ENCODE assay signal across 18 cellular contexts in the genomic region with DNA sequence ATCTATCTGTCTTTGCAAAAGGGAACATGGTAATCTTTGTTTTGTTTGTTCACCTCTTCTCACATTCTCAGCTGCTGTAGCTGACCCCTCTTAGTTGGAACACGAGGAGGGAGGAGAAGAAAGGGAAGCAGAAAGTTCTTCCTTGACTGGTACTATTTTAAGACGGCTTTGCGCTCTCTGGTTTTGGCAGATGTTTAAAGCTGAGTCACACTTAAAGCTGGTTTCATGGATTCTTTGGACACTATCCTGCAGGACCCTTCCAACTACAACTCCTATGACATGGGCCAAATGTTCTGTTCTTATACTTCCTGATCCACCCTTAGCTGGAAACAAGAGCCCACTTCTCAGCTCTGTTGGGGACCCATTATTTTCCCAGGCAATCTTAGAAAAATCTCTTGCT. TPM values are rescaled to one million over a fixed set of nuclear protein-coding genes. Genes with fewer than 3 reads are reported as not detected.
A peak's percentile ranks its signal among the peaks of the same experiment; 100 is the strongest.
DNase-seq lines count a peak whose midpoint lies in the region; ATAC-seq lines count a peak whose summit lies in the region.
"Had no signal": no experiment of that assay in that cellular context is flagged by ENCODE, and none has a peak within 500 bp of the region (broad histone marks: within the 10 kb centered on the region; RNA-seq: fewer than 3 reads in every experiment).

No MANE protein-coding gene starts in this region.

- H3K36me3 ChIP-seq in SJSA1 = no peaks in the 10 kb centered on the region
- H3K36me3 ChIP-seq: BE2C, spleen had no signal

- H3K27ac ChIP-seq in SJSA1 = peak overlapping the region; percentile 47
- H3K27ac ChIP-seq: foreskin keratinocyte, spleen had no signal

- H3K27me3 ChIP-seq in SJSA1 (replicated peaks) = no peaks in the 10 kb centered on the region
- H3K27me3 ChIP-seq: BE2C had no signal

- H3K4me3 ChIP-seq in SJSA1 = no peak overlapping the region
- no peak overlapping the region for H3K4me3 ChIP-seq in skeletal muscle cell (ENCODE audit: low read depth, low read length)
- H3K4me3 ChIP-seq: spleen had no signal

- H3K4me1 ChIP-seq in SJSA1 (replicated peaks) = peaks cover 5% of the 10 kb centered on the region; the same call in 1 of the 2 replicates
- H3K4me1 ChIP-seq: BE2C, foreskin keratinocyte, spleen had no signal

- peak; percentile 2 for DNase-seq in EL
- DNase-seq in SJSA1 (ENCODE audit: low read depth in 1 of 2, low spot score in 2 of 2) = no peak
- DNase-seq in fibroblast of the conjunctiva (ENCODE audit: low read depth) = peak; percentile 36
- peak; percentile 40 for DNase-seq in skeletal muscle cell (ENCODE audit: low read depth)
- DNase-seq in NCI-H510A (lab: John Stamatoyannopoulos, UW) = no peak
- no peak for DNase-seq in NCI-H187 treated with DMSO at 0.1 percent for 48 hours (lab: John Stamatoyannopoulos, UW)
- no peak for DNase-seq in stimulated activated CD4-positive, alpha-beta T cell treated with anti-CD3 and anti-CD28 coated beads, Interleukin-2, amount 100 ng/mL, for 48 hours
- DNase-seq: activated CD4-positive, alpha-beta T cell treated with anti-CD3 and anti-CD28 coated beads, Interleukin-2, amount 10 ng/mL, durations not matched to agents 24 days and 14 days; activated T-cell treated with anti-CD3 and anti-CD28 coated beads, Interleukin-2, amount 50 U/mL, for 48 hours; BE2C; foreskin keratinocyte; immature natural killer cell; midbrain; NCI-H2107; SHP77; spleen; T-helper 9 cell had no signal

- ATAC-seq in GM21825 (IDR thresholded peaks at IDR 0.05; ENCODE audit: unreplicated experiment) = no peak
- ATAC-seq: foreskin keratinocyte had no signal

- no peaks in the 10 kb centered on the region for H3K9me3 ChIP-seq in SJSA1 (replicated peaks)
- H3K9me3 ChIP-seq: BE2C, spleen had no signal

RNA-seq across cellular contexts. Expression of a gene that starts 40.6 kb away (rescaled TPM):
- total RNA-seq in SJSA1 (2014; rRNA removed; shearing (Covaris generic)) = 113 and 146 TPM in 2 replicates

Comparison
In these comparisons a context has a peak if more than half of its experiments do, and no peak if none do; other contexts are left out.
1. DNase-seq: peak in EL (single experiment), fibroblast of the conjunctiva (single experiment) and skeletal muscle cell (single experiment); none in SJSA1 (0 of 2), NCI-H510A (single experiment), NCI-H187 treated with DMSO at 0.1 percent for 48 hours (single experiment) and stimulated activated CD4-positive, alpha-beta T cell treated with anti-CD3 and anti-CD28 coated beads, Interleukin-2, amount 100 ng/mL, for 48 hours (0 of 2).